1 cellular context compared by ENCODE assay signal in the genomic region with DNA sequence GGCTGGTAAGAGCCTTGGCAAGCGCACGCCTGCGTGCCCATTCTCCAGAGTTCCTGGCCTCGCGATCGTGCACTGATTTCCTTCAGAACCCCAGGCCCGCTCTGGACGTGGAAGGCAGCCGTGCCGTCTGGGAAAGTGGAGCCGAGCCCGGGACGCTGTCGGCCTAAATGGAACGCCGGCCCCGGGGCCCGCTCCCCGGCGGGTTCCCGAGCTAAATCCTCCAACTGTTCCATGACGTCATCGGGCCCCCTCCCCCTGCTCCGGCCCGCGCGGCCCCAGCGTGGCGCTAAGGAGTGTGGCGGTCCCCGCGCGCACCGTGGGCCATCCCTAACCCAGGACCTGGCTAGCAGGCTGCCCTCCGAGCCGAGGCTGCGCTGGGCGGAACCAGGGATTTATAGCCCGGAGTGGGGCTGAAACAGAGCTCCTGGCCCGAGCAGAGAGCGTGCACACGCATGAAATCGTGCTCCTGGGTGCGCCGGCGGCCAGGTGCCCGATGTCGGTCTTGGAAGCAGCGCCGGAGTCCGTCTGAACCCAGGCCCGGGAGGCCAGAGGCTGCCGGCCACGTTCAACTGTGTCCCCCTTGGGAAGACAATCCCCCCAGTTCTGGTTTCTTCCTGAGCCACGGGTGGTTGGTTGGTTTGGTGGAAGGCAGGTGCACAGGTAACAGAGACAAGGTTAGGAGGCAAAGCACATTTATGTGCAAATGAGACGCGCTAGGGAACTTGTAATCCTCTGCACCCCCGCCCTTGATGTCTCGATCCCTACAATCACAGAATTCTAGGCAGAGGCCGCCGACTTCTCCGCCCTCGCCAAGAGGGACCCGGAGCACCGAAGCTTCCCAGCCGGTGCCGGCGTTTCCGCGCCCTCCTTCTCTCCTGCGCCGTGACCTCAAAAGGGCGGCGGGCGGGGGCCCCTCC.
TF ChIP-seq lines count a peak whose summit lies in the region.

No MANE protein-coding gene starts in this region.

TF ChIP-seq in HepG2, 621 proteins besides CTCF, POLR2A, EP300 and RAD21 (continued from another document):
- TF ChIP-seq NPAS2 (CRISPR knock-in tag; IDR thresholded peaks at IDR 0.05; ENCODE audit: borderline replicate concordance) (no peak), REPIN1 (CRISPR knock-in tag; IDR thresholded peaks at IDR 0.05; ENCODE audit: borderline replicate concordance, low read depth) (no peak), TCF7L2 (IDR thresholded peaks at IDR 0.05; ENCODE audit: low read depth, low read length) (no peak), TAF15 (IDR thresholded peaks at IDR 0.05; ENCODE audit: low read depth, low read length, poor library complexity, severe bottlenecking) (no peak), ZFP62 (CRISPR knock-in tag; IDR thresholded peaks at IDR 0.05) (no peak)
